In genomic region chr11:47187723-47188122, GRCh38 we compare ENCODE assay signal across 9 cellular contexts. TPM values are rescaled to one million over a fixed set of nuclear protein-coding genes. Genes with fewer than 3 reads are reported as not detected.
DNase-seq lines count a peak whose midpoint lies in the region; ATAC-seq, FAIRE-seq and TF ChIP-seq lines count a peak whose summit lies in the region.
"Had no signal": no experiment of that assay in that cellular context is flagged by ENCODE, and none has a peak within 500 bp of the region (broad histone marks: within the 10 kb centered on the region; RNA-seq: fewer than 3 reads in every experiment).

No MANE protein-coding gene starts in this region.

- no peak for TF ChIP-seq EP300 in GM12878 (IDR thresholded peaks at IDR 0.05; ENCODE audit: borderline replicate concordance in 1 of 2, control insufficient read depth in 1 of 2, low read depth in 2 of 2, low read length in 2 of 2)
- TF ChIP-seq EP300 in suprapubic skin (IDR thresholded peaks at IDR 0.05) = no peak

- peaks cover 0 to 13% of the 10 kb centered on the region in 2 experiments; a peak in 3 of 4 replicates for H3K27me3 ChIP-seq in GM12878 (replicated peaks in 1 of 2; ENCODE audit: control insufficient read depth in 2 of 2, insufficient read depth in 2 of 2, low read length in 1 of 2)
- no peaks in the 10 kb centered on the region for H3K27me3 ChIP-seq in suprapubic skin

- H3K4me1 ChIP-seq in GM12878 (ENCODE audit: control insufficient read depth, insufficient read depth, low read length) (peaks cover 11% of the 10 kb centered on the region), suprapubic skin (peaks cover 47% of the 10 kb centered on the region)

- BruUV-seq in GM12878 (replicated peaks; lab: Mats Ljungman, UMichigan) = no TSS peak

- TF ChIP-seq POLR2A in GM12878 (IDR thresholded peaks at IDR 0.05; ENCODE audit: low read depth, low read length) = no peak
- no peak for TF ChIP-seq POLR2A in suprapubic skin (IDR thresholded peaks at IDR 0.05)

- no peaks in the 10 kb centered on the region for H3K36me3 ChIP-seq in GM12878 (ENCODE audit: control insufficient read depth in 2 of 2, insufficient read depth in 2 of 2, low read length in 1 of 2)
- H3K36me3 ChIP-seq in suprapubic skin = no peaks in the 10 kb centered on the region

- no peak overlapping the region for H2AFZ ChIP-seq in GM12878 (ENCODE audit: control insufficient read depth, low read depth, low read length)

- DNase-seq in NCI-H146 (lab: John Stamatoyannopoulos, UW) (peak; percentile 14), NCI-H146 treated with DMSO at 0.1 percent for 48 hours (lab: John Stamatoyannopoulos, UW; ENCODE audit: unreplicated experiment) (no peak), GM12878 (ENCODE audit: low read depth, low spot score) (no peak), left lobe of liver (ENCODE audit: low spot score) (no peak), suprapubic skin (ENCODE audit: low spot score in 2 of 2) (no peak), DMS79 treated with DMSO at 0.1 percent for 48 hours (lab: John Stamatoyannopoulos, UW) (no peak)
- DNase-seq in activated CD4-positive, alpha-beta memory T cell treated with anti-CD3 and anti-CD28 coated beads for 36 hours = no peak

- H3K27me3 Mint-ChIP-seq in activated CD4-positive, alpha-beta memory T cell treated with anti-CD3 and anti-CD28 coated beads for 36 hours = peaks cover 23% of the 10 kb centered on the region

- CTCF ChIA-PET in GM12878 (lab: Yijun Ruan, JAX) = interaction anchor here (1.1 to 3.1 kb wide), 3 partner anchors 9 to 71 kb away, joined by 4 to 17 read pairs (median 15); no protein-coding TSS in a partner anchor
- CTCF ChIA-PET in activated CD4-positive, alpha-beta memory T cell treated with anti-CD3 and anti-CD28 coated beads for 36 hours (lab: Charles Lee) = interaction anchor here (0.7 to 2.1 kb wide), 6 partner anchors 11 to 569 kb away, joined by 3 to 11 read pairs (median 3); partner anchors contain the start of gene ARFGAP2

- SMC1A ChIA-PET in GM12878 (lab: Charles Lee; ENCODE audit: uncharacterized antibody, unreplicated experiment) = interaction anchor here (0.6 to 2.0 kb wide), 6 partner anchors 9 to 72 kb away, joined by 3 to 10 read pairs (median 3); no protein-coding TSS in a partner anchor

- H3K27ac ChIP-seq in GM12878 (ENCODE audit: control insufficient read depth, insufficient read depth) (no peak overlapping the region), suprapubic skin (peak overlapping the region; percentile 30)

- peak; percentile 31 for ATAC-seq in GM12878
- ATAC-seq in left lobe of liver = peak; percentile 1
- no peak for ATAC-seq in GM18867 (IDR thresholded peaks at IDR 0.05; ENCODE audit: unreplicated experiment)

- intact Hi-C loops in GM12878 (cut with micrococcal nuclease; ENCODE audit: unreplicated experiment) = no loop called here
- intact Hi-C loops in activated CD4-positive, alpha-beta memory T cell treated with anti-CD3 and anti-CD28 coated beads for 36 hours (cut with micrococcal nuclease) = loop anchor here (1.0 to 2.0 kb wide), 2 partner anchors 10 to 27 kb away; partner anchors contain the start of gene DDB2

- H3K9ac ChIP-seq in GM12878 (ENCODE audit: control insufficient read depth, insufficient read depth, low read length) = no peak overlapping the region

- 8% methylated on average over 5 of the region's 5 CpGs for whole genome bisulfite sequencing in GM12878 (ENCODE audit: insufficient coverage, insufficient replicate concordance, low lambda C conversion rate, missing lambda C conversion rate)
- WGBS in suprapubic skin = 42% methylated on average over 5 of the region's 5 CpGs

- TF ChIP-seq CTCF in GM12878 (IDR thresholded peaks at IDR 0.05 in 2 of 3, conservative IDR thresholded peaks at IDR 0.05 in 1 of 3; ENCODE audit: control insufficient read depth in 2 of 3, extremely low read depth in 1 of 3, insufficient read depth in 1 of 3, low read depth in 3 of 3, low read length in 3 of 3) (no peak), suprapubic skin (IDR thresholded peaks at IDR 0.05) (no peak)

- H3K36me3 Mint-ChIP-seq in activated CD4-positive, alpha-beta memory T cell treated with anti-CD3 and anti-CD28 coated beads for 36 hours = no peaks in the 10 kb centered on the region

- H3K27ac Mint-ChIP-seq in activated CD4-positive, alpha-beta memory T cell treated with anti-CD3 and anti-CD28 coated beads for 36 hours = no peak overlapping the region
- H3K27ac Mint-ChIP-seq: T-helper 1 cell treated with Interleukin-12 subunit alpha and Interleukin-12 subunit beta and Interleukin-4 antibody, amounts not matched to agents 30 μg/mL and 1 μg/mL, for 36 hours had no signal

- RAD21 ChIA-PET in GM12878 (lab: Charles Lee; ENCODE audit: unreplicated experiment) = interaction anchor here (1.1 kb wide), 1 partner anchor 72 kb away, joined by 5 read pairs; no protein-coding TSS in a partner anchor

- no peaks in the 10 kb centered on the region for H4K20me1 ChIP-seq in GM12878 (ENCODE audit: control insufficient read depth, insufficient read depth)

- no peaks in the 10 kb centered on the region for H3K79me2 ChIP-seq in GM12878 (ENCODE audit: control insufficient read depth, insufficient read depth, low read length)

- in situ Hi-C loops in GM12878 (cut with MboI) = no loop called here

- no peak for TF ChIP-seq RAD21 in GM12878 (IDR thresholded peaks at IDR 0.05; ENCODE audit: insufficient read depth, low read depth, low read length)

- POLR2A ChIA-PET in GM12878 (lab: Charles Lee) = interaction anchor here (1.1 to 1.3 kb wide), 2 partner anchors 10 to 27 kb away, joined by 3 to 4 read pairs; partner anchors contain the start of gene DDB2
- POLR2A ChIA-PET in activated CD4-positive, alpha-beta memory T cell treated with anti-CD3 and anti-CD28 coated beads for 36 hours (lab: Charles Lee) = interaction anchor here (1.7 kb wide), 1 partner anchor 27 kb away, joined by 12 read pairs; the partner anchor contains the start of gene DDB2

- H3K4me2 ChIP-seq in GM12878 (ENCODE audit: control insufficient read depth, insufficient read depth) = peak overlapping the region; percentile 94; the same call in 1 of the 2 replicates

- no peaks in the 10 kb centered on the region for H3K9me3 Mint-ChIP-seq in activated CD4-positive, alpha-beta memory T cell treated with anti-CD3 and anti-CD28 coated beads for 36 hours
- H3K9me3 Mint-ChIP-seq: T-helper 1 cell treated with Interleukin-12 subunit alpha and Interleukin-12 subunit beta and Interleukin-4 antibody, amounts not matched to agents 30 μg/mL and 1 μg/mL, for 36 hours had no signal

- H3K4me3 ChIP-seq in GM12878 (no peak overlapping the region), suprapubic skin (peak overlapping the region; percentile 85)

- H3K9me3 ChIP-seq in GM12878 (replicated peaks; ENCODE audit: control insufficient read depth, insufficient read depth, low read length) (no peaks in the 10 kb centered on the region), suprapubic skin (no peaks in the 10 kb centered on the region)

- no peak for FAIRE-seq in GM12878 (lab: Jason Lieb, UNC)

- H3K4me3 Mint-ChIP-seq in activated CD4-positive, alpha-beta memory T cell treated with anti-CD3 and anti-CD28 coated beads for 36 hours = no peak overlapping the region

- H3K4me1 Mint-ChIP-seq in activated CD4-positive, alpha-beta memory T cell treated with anti-CD3 and anti-CD28 coated beads for 36 hours (ENCODE audit: low read depth) = peaks cover 9% of the 10 kb centered on the region

RNA-seq across cellular contexts. Expression of gene PACSIN3, which starts 1.5 kb away (rescaled TPM):
- 0.34 and 0.84 TPM in 2 replicates for total RNA-seq in GM12878 (2013; cell fraction: nucleolus; rRNA removed)
- total RNA-seq in GM12878 (2014; rRNA removed) (0.23 and 0.60 TPM in 2 replicates), GM12878 (2014; rRNA removed; fragmentation: Illumina TruSeq; extraction: Trizol) (0.22 and 0.55 TPM in 2 replicates), GM12878 (2021) (0.43 and 0.82 TPM in 2 replicates), left lobe of liver (32.8 TPM), suprapubic skin (10 to 100 TPM; 42.5 to 59.3 (median 53.5) TPM)
- polyA plus RNA-seq in GM12878 (2011; ENCODE audit: low read depth) = 0.18 TPM
- polyA plus RNA-seq in GM12878 (2011; rRNA removed) (0.12 and 0.16 TPM in 2 replicates), GM12878 (2014; fragmentation: Illumina TruSeq; extraction: Trizol) (0.18 TPM in 1 of 2 replicates, not detected in the other), GM12878 (2014; fragmentation: Nextera tagmentation; extraction: Ambion mirVana) (under 1 TPM in 1 of 2 experiments, not detected in 1; 0.05 TPM), GM12878 (2014; rRNA removed) (0.38 and 0.60 TPM in 2 replicates), GM12878 (2016; fragmentation: Nextera tagmentation; extraction: Ambion mirVana) (under 1 TPM; 0.09 to 0.55 TPM)
- 0.15 and 0.20 TPM in 2 replicates for polyA plus RNA-seq in GM12878 (2011; cell fraction: cytosol; rRNA removed)
- polyA plus RNA-seq in GM12878 (2011; cell fraction: nucleus; rRNA removed) = 0.16 and 0.22 TPM in 2 replicates
- polyA plus RNA-seq in GM12878 (2012) = 0.83 and 0.86 TPM in 2 replicates
- 0.21 TPM in 1 of 2 replicates, not detected in the other for polyA minus RNA-seq in GM12878 (2011; rRNA and poly(A)+ RNA removed)
- polyA minus RNA-seq in GM12878 (2011; cell fraction: cytosol; rRNA and poly(A)+ RNA removed) = 4.0 and 4.9 TPM in 2 replicates
- 0.85 and 1.3 TPM in 2 replicates for polyA minus RNA-seq in GM12878 (2011; cell fraction: nucleus; rRNA and poly(A)+ RNA removed)
- 1 to 10 TPM; 5.3 to 6.0 TPM for total RNA-seq in activated CD4-positive, alpha-beta memory T cell treated with anti-CD3 and anti-CD28 coated beads for 36 hours

RNA-seq across cellular contexts. Expression of gene ARFGAP2, which starts 11.0 kb away (rescaled TPM):
- total RNA-seq in GM12878 (2013; cell fraction: nucleolus; rRNA removed) = 293 and 339 TPM in 2 replicates
- total RNA-seq in GM12878 (2014; rRNA removed) = 77.6 and 82.8 TPM in 2 replicates
- 59.7 and 64.4 TPM in 2 replicates for total RNA-seq in GM12878 (2014; rRNA removed; fragmentation: Illumina TruSeq; extraction: Trizol)
- 75.7 and 79.0 TPM in 2 replicates for total RNA-seq in GM12878 (2021)
- polyA plus RNA-seq in GM12878 (2011; ENCODE audit: low read depth) = 108 TPM
- 45.9 and 59.3 TPM in 2 replicates for polyA plus RNA-seq in GM12878 (2011; rRNA removed)
- 114 and 122 TPM in 2 replicates for polyA plus RNA-seq in GM12878 (2011; cell fraction: cytosol; rRNA removed)
- 108 and 146 TPM in 2 replicates for polyA plus RNA-seq in GM12878 (2011; cell fraction: nucleus; rRNA removed)
- 45.1 and 63.9 TPM in 2 replicates for polyA plus RNA-seq in GM12878 (2012)
- polyA plus RNA-seq in GM12878 (2014; fragmentation: Illumina TruSeq; extraction: Trizol) = 64.5 and 100 TPM in 2 replicates
- polyA plus RNA-seq in GM12878 (2014; fragmentation: Nextera tagmentation; extraction: Ambion mirVana) = 10 to 100 TPM; 20.9 to 25.0 TPM
- 72.8 and 75.4 TPM in 2 replicates for polyA plus RNA-seq in GM12878 (2014; rRNA removed)
- 10 to 100 TPM; 79.2 to 91.4 TPM for polyA plus RNA-seq in GM12878 (2016; fragmentation: Nextera tagmentation; extraction: Ambion mirVana)
- polyA minus RNA-seq in GM12878 (2011; rRNA and poly(A)+ RNA removed) = 83.6 and 138 TPM in 2 replicates
- 20.4 and 24.9 TPM in 2 replicates for polyA minus RNA-seq in GM12878 (2011; cell fraction: cytosol; rRNA and poly(A)+ RNA removed)
- polyA minus RNA-seq in GM12878 (2011; cell fraction: nucleus; rRNA and poly(A)+ RNA removed) = 70.6 and 134 TPM in 2 replicates
- 77.6 TPM for total RNA-seq in left lobe of liver
- 100 to 1,000 TPM; 178 to 248 (median 201) TPM for total RNA-seq in suprapubic skin
- total RNA-seq in activated CD4-positive, alpha-beta memory T cell treated with anti-CD3 and anti-CD28 coated beads for 36 hours = 10 to 100 TPM; 66.5 to 66.6 TPM

RNA-seq across cellular contexts. Expression of gene DDB2, which starts 27.1 kb away (rescaled TPM):
- 320 and 324 TPM in 2 replicates for total RNA-seq in GM12878 (2013; cell fraction: nucleolus; rRNA removed)
- total RNA-seq in GM12878 (2014; rRNA removed) = 114 and 121 TPM in 2 replicates
- total RNA-seq in GM12878 (2014; rRNA removed; fragmentation: Illumina TruSeq; extraction: Trizol) = 109 and 112 TPM in 2 replicates
- 105 and 116 TPM in 2 replicates for total RNA-seq in GM12878 (2021)
- polyA plus RNA-seq in GM12878 (2011; ENCODE audit: low read depth) = 126 TPM
- polyA plus RNA-seq in GM12878 (2011; rRNA removed) = 168 and 187 TPM in 2 replicates
- 192 and 212 TPM in 2 replicates for polyA plus RNA-seq in GM12878 (2011; cell fraction: cytosol; rRNA removed)
- 381 and 470 TPM in 2 replicates for polyA plus RNA-seq in GM12878 (2011; cell fraction: nucleus; rRNA removed)
- 107 and 126 TPM in 2 replicates for polyA plus RNA-seq in GM12878 (2012)
- 110 and 118 TPM in 2 replicates for polyA plus RNA-seq in GM12878 (2014; fragmentation: Illumina TruSeq; extraction: Trizol)
- polyA plus RNA-seq in GM12878 (2014; fragmentation: Nextera tagmentation; extraction: Ambion mirVana) = 100 to 1,000 TPM in 1 of 2 experiments, 10 to 100 TPM in 1; 94.2 to 127 TPM
- 134 and 151 TPM in 2 replicates for polyA plus RNA-seq in GM12878 (2014; rRNA removed)
- 100 to 1,000 TPM; 155 to 157 TPM for polyA plus RNA-seq in GM12878 (2016; fragmentation: Nextera tagmentation; extraction: Ambion mirVana)
- 105 and 157 TPM in 2 replicates for polyA minus RNA-seq in GM12878 (2011; rRNA and poly(A)+ RNA removed)
- 40.4 and 42.6 TPM in 2 replicates for polyA minus RNA-seq in GM12878 (2011; cell fraction: cytosol; rRNA and poly(A)+ RNA removed)
- 99.4 and 119 TPM in 2 replicates for polyA minus RNA-seq in GM12878 (2011; cell fraction: nucleus; rRNA and poly(A)+ RNA removed)
- 15.4 TPM for total RNA-seq in left lobe of liver
- 100 to 1,000 TPM in 1 of 4 donors, 10 to 100 TPM in 3; 53.4 to 193 (median 71.8) TPM for total RNA-seq in suprapubic skin
- total RNA-seq in activated CD4-positive, alpha-beta memory T cell treated with anti-CD3 and anti-CD28 coated beads for 36 hours = 100 to 1,000 TPM; 194 to 198 TPM
